22 cellular contexts compared by ENCODE assay signal in the genomic region with DNA sequence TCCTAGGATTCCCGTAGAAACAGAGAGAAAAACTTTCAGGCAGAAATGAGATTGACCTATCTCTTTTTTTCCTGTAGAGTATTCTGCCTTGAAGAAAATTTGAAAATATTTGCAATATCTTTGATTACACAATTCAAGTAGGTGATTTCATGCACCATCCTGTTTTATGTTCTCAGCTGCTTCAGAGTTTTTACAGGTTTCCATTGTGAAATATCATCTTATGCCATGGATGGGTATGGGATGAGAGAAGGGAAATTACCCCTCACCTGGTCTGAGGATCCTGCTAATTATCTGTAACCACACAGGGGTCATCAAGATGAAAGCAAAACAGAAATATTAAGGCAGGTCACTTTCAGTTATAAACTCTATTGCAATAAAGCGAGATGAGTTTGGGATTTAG.
"Had no signal": no experiment of that assay in that cellular context is flagged by ENCODE, and none has a peak within 500 bp of the region (broad histone marks: within the 10 kb centered on the region; RNA-seq: fewer than 3 reads in every experiment).

No MANE protein-coding gene starts in this region.

- H3K27ac ChIP-seq: dorsolateral prefrontal cortex, right atrium auricular region, skin epidermis, vagina had no signal

- H3K9me3 ChIP-seq: right atrium auricular region, vagina had no signal

- H3K27ac Mint-ChIP-seq: activated CD4-positive, alpha-beta T cell treated with anti-CD3 and anti-CD28 coated beads for 36 hours; activated naive CD8-positive, alpha-beta T cell treated with anti-CD3 and anti-CD28 coated beads for 36 hours; nephron progenitor cell; progenitor cell of endocrine pancreas; stimulated activated naive CD8-positive, alpha-beta T cell treated with anti-CD3 and anti-CD28 coated beads, Interleukin-15, Interleukin-2, amounts not matched to agents 100 ng/mL and 50 ng/mL, for 24 hours; T-helper 2 cell treated with Interferon-gamma antibody and Interleukin-4, amounts not matched to agents 5 μg/mL and 100 μg/mL, for 36 hours; WTC11 had no signal

- H3K4me3 Mint-ChIP-seq: activated CD4-positive, alpha-beta T cell treated with anti-CD3 and anti-CD28 coated beads for 36 hours; activated naive CD8-positive, alpha-beta T cell treated with anti-CD3 and anti-CD28 coated beads for 36 hours; nephron progenitor cell; stimulated activated naive CD8-positive, alpha-beta T cell treated with anti-CD3 and anti-CD28 coated beads, Interleukin-15, Interleukin-2, amounts not matched to agents 100 ng/mL and 50 ng/mL, for 24 hours; T-helper 2 cell treated with Interferon-gamma antibody and Interleukin-4, amounts not matched to agents 5 μg/mL and 100 μg/mL, for 36 hours; WTC11 had no signal

- H3K27me3 ChIP-seq: dorsolateral prefrontal cortex, right atrium auricular region, vagina had no signal

- H3K4me1 Mint-ChIP-seq: activated CD4-positive, alpha-beta T cell treated with anti-CD3 and anti-CD28 coated beads for 36 hours; activated naive CD8-positive, alpha-beta T cell treated with anti-CD3 and anti-CD28 coated beads for 36 hours had no signal

- H3K9me3 Mint-ChIP-seq: activated naive CD8-positive, alpha-beta T cell treated with anti-CD3 and anti-CD28 coated beads for 36 hours; nephron progenitor cell; stimulated activated naive CD8-positive, alpha-beta T cell treated with anti-CD3 and anti-CD28 coated beads, Interleukin-15, Interleukin-2, amounts not matched to agents 100 ng/mL and 50 ng/mL, for 24 hours; T-helper 2 cell treated with Interferon-gamma antibody and Interleukin-4, amounts not matched to agents 5 μg/mL and 100 μg/mL, for 36 hours had no signal

- H3K27me3 Mint-ChIP-seq: activated naive CD8-positive, alpha-beta T cell treated with anti-CD3 and anti-CD28 coated beads for 36 hours had no signal

- H3K4me3 ChIP-seq: dorsolateral prefrontal cortex, lung, right atrium auricular region, skin epidermis, vagina had no signal

- H3K4me1 ChIP-seq: right atrium auricular region had no signal

- DNase-seq: activated CD4-positive, alpha-beta T cell treated with anti-CD3 and anti-CD28 coated beads for 36 hours; activated CD4-positive, alpha-beta T cell treated with anti-CD3 and anti-CD28 coated beads, Interleukin-2, amount 50 U/mL, for 48 hours; activated naive CD8-positive, alpha-beta T cell treated with anti-CD3 and anti-CD28 coated beads for 36 hours; amygdala; caudate nucleus; dorsolateral prefrontal cortex; head of caudate nucleus; kidney; midbrain; nephron progenitor cell; nucleus accumbens; stimulated activated CD4-positive, alpha-beta T cell treated with anti-CD3 and anti-CD28 coated beads, Interleukin-15, amount 100 ng/mL, for 24 hours; stimulated activated CD4-positive, alpha-beta T cell treated with anti-CD3 and anti-CD28 coated beads, Interleukin-2, amount 100 ng/mL, for 48 hours; trophoblast cell had no signal

- H3K36me3 Mint-ChIP-seq: activated naive CD8-positive, alpha-beta T cell treated with anti-CD3 and anti-CD28 coated beads for 36 hours; WTC11 had no signal

- H3K36me3 ChIP-seq: right atrium auricular region, vagina had no signal
